ENCODE assay signal across 7 cellular contexts in genomic region chr5:77972545-77973252, GRCh38.
DNase-seq lines count a peak whose midpoint lies in the region; ATAC-seq lines count a peak whose summit lies in the region.

No MANE protein-coding gene starts in this region.

- H3K9ac ChIP-seq in iPS-20b (ENCODE audit: low read depth, low read length) = no peak overlapping the region

- peak overlapping the region; percentile 61 for H3K4me3 Mint-ChIP-seq in stimulated activated memory B cell treated with anti-CD40 and anti-IgM and Interleukin-4, amounts not matched to agents 10 μg/mL and 1 μg/mL and 100 μg/mL, for 72 hours

- peak; percentile 31 for DNase-seq in activated naive CD4-positive, alpha-beta T cell treated with anti-CD3 and anti-CD28 coated beads, Interleukin-2, amount 50 U/mL, for 16 hours
- DNase-seq in RKO (ENCODE audit: low spot score) (no peak), NCI-H446 (lab: John Stamatoyannopoulos, UW) (no peak)

- peaks cover 51% of the 10 kb centered on the region for H3K27me3 Mint-ChIP-seq in stimulated activated memory B cell treated with anti-CD40 and anti-IgM and Interleukin-4, amounts not matched to agents 10 μg/mL and 1 μg/mL and 100 μg/mL, for 72 hours

- H3K36me3 ChIP-seq in iPS-20b (ENCODE audit: insufficient read depth, low read depth, low read length) = no peaks in the 10 kb centered on the region

- peaks cover 16% of the 10 kb centered on the region for H3K4me1 Mint-ChIP-seq in stimulated activated memory B cell treated with anti-CD40 and anti-IgM and Interleukin-4, amounts not matched to agents 10 μg/mL and 1 μg/mL and 100 μg/mL, for 72 hours

- H3K27me3 ChIP-seq in iPS-20b (ENCODE audit: insufficient read depth, low read length) = peaks cover 91% of the 10 kb centered on the region

- no peak overlapping the region for H3K27ac ChIP-seq in iPS-20b (ENCODE audit: low read length)

- H3K27ac Mint-ChIP-seq in stimulated activated memory B cell treated with anti-CD40 and anti-IgM and Interleukin-4, amounts not matched to agents 10 μg/mL and 1 μg/mL and 100 μg/mL, for 72 hours = no peak overlapping the region

- ATAC-seq in GM18502 (IDR thresholded peaks at IDR 0.05; ENCODE audit: poor library complexity, unreplicated experiment) (peak; percentile 70), HG03139 (IDR thresholded peaks at IDR 0.05; ENCODE audit: unreplicated experiment) (peak; percentile 54)
- ATAC-seq in stimulated activated memory B cell treated with anti-CD40 and anti-IgM and Interleukin-4, amounts not matched to agents 10 μg/mL and 1 μg/mL and 100 μg/mL, for 72 hours = peak; percentile 64

- H3K4me1 ChIP-seq in iPS-20b (ENCODE audit: insufficient read depth, low read length) = no peaks in the 10 kb centered on the region; the same call in 1 of the 2 replicates

- H3K9me3 Mint-ChIP-seq in stimulated activated memory B cell treated with anti-CD40 and anti-IgM and Interleukin-4, amounts not matched to agents 10 μg/mL and 1 μg/mL and 100 μg/mL, for 72 hours = no peaks in the 10 kb centered on the region

- peak overlapping the region; percentile 58 for H3K4me3 ChIP-seq in iPS-20b (ENCODE audit: low read length)

- H3K36me3 Mint-ChIP-seq in stimulated activated memory B cell treated with anti-CD40 and anti-IgM and Interleukin-4, amounts not matched to agents 10 μg/mL and 1 μg/mL and 100 μg/mL, for 72 hours = no peaks in the 10 kb centered on the region

- H3K9me3 ChIP-seq in iPS-20b (ENCODE audit: insufficient read depth, low read depth, low read length) = no peaks in the 10 kb centered on the region
